20 cellular contexts compared by ENCODE assay signal in the genomic region with DNA sequence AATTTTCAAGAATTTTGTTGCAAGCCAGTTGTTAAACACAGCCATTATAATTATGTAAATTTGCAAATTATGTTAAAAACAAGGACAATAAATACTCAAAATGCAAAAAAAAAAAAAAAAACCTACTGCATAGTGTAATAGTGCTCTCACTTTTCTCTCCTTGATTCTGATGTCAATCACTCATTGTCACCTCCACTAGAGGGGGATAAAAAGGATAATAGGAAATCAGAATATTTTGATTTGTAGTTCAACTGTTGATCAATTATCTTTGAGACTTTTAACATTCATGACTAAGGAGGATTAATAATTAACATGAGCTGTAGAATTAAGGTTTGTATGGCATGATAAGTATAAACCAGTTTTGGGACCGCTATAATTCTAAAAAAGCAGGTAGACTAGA.
"Had no signal": no experiment of that assay in that cellular context is flagged by ENCODE, and none has a peak within 500 bp of the region (broad histone marks: within the 10 kb centered on the region; RNA-seq: fewer than 3 reads in every experiment).

No MANE protein-coding gene starts in this region.

- H3K4me3 Mint-ChIP-seq: activated CD4-positive, alpha-beta memory T cell treated with anti-CD3 and anti-CD28 coated beads, Interleukin-2, amount 10 ng/mL, durations not matched to agents 7 days and 5 days; activated naive CD4-positive, alpha-beta T cell treated with anti-CD3 and anti-CD28 coated beads for 36 hours; activated T-cell treated with anti-CD3 and anti-CD28 coated beads, Interleukin-2, amount 50 U/mL, for 24 hours; naive thymus-derived CD4-positive, alpha-beta T cell; stimulated activated naive B cell treated with anti-CD40 and anti-IgM and Interleukin-4, amounts not matched to agents 10 μg/mL and 1 μg/mL and 100 μg/mL, for 72 hours had no signal

- H3K27me3 ChIP-seq: body of pancreas, colonic mucosa, heart right ventricle, spleen, thyroid gland had no signal

- H3K9me3 ChIP-seq: body of pancreas, colonic mucosa, heart right ventricle, mucosa of descending colon, neutrophil, sigmoid colon, spleen, thyroid gland had no signal

- ATAC-seq: body of pancreas, mucosa of descending colon had no signal

- H3K36me3 ChIP-seq: colonic mucosa, heart right ventricle, neutrophil, sigmoid colon, spleen, thyroid gland had no signal

- DNase-seq: activated CD4-positive, alpha-beta memory T cell treated with anti-CD3 and anti-CD28 coated beads, Interleukin-2, amount 10 ng/mL, durations not matched to agents 7 days and 5 days; activated CD4-positive, alpha-beta T cell treated with anti-CD3 and anti-CD28 coated beads for 48 hours; activated CD4-positive, CD25-positive, alpha-beta regulatory T cell; activated naive CD4-positive, alpha-beta T cell treated with anti-CD3 and anti-CD28 coated beads for 36 hours; activated T-cell treated with anti-CD3 and anti-CD28 coated beads, Interleukin-2, amount 50 U/mL, for 24 hours; central memory CD4-positive, alpha-beta T cell; colonic mucosa; erythroblast; heart right ventricle; mesenchymal stem cell; mucosa of descending colon; naive thymus-derived CD4-positive, alpha-beta T cell; sigmoid colon; spleen; stimulated activated naive B cell treated with anti-CD40 and anti-IgM and Interleukin-4, amounts not matched to agents 10 μg/mL and 1 μg/mL and 100 μg/mL, for 72 hours; T-helper 9 cell; thyroid gland had no signal

- H3K4me1 ChIP-seq: body of pancreas, parathyroid adenoma, thyroid gland had no signal

- H3K27ac ChIP-seq: body of pancreas, colonic mucosa, heart right ventricle, parathyroid adenoma, thyroid gland had no signal

- H3K4me3 ChIP-seq: body of pancreas, colonic mucosa, heart right ventricle, mucosa of descending colon, sigmoid colon, spleen, thyroid gland had no signal

- H3K79me2 ChIP-seq: parathyroid adenoma had no signal

- H3K27ac Mint-ChIP-seq: activated CD4-positive, alpha-beta memory T cell treated with anti-CD3 and anti-CD28 coated beads, Interleukin-2, amount 10 ng/mL, durations not matched to agents 7 days and 5 days; activated naive CD4-positive, alpha-beta T cell treated with anti-CD3 and anti-CD28 coated beads for 36 hours; activated T-cell treated with anti-CD3 and anti-CD28 coated beads, Interleukin-2, amount 50 U/mL, for 24 hours; naive thymus-derived CD4-positive, alpha-beta T cell had no signal

- H3K9me3 Mint-ChIP-seq: activated CD4-positive, alpha-beta memory T cell treated with anti-CD3 and anti-CD28 coated beads, Interleukin-2, amount 10 ng/mL, durations not matched to agents 7 days and 5 days; activated naive CD4-positive, alpha-beta T cell treated with anti-CD3 and anti-CD28 coated beads for 36 hours; activated T-cell treated with anti-CD3 and anti-CD28 coated beads, Interleukin-2, amount 50 U/mL, for 24 hours; naive thymus-derived CD4-positive, alpha-beta T cell had no signal
